24 cellular contexts compared by ENCODE assay signal in genomic region chr15:55387027-55387426, GRCh38. TPM values are rescaled to one million over a fixed set of nuclear protein-coding genes. Genes with fewer than 3 reads are reported as not detected.
A peak's percentile ranks its signal among the peaks of the same experiment; 100 is the strongest.
DNase-seq lines count a peak whose midpoint lies in the region; ATAC-seq and TF ChIP-seq lines count a peak whose summit lies in the region.
"Had no signal": no experiment of that assay in that cellular context is flagged by ENCODE, and none has a peak within 500 bp of the region (broad histone marks: within the 10 kb centered on the region; RNA-seq: fewer than 3 reads in every experiment).

No MANE protein-coding gene starts in this region.

- H3K9me3 ChIP-seq in CD4-positive, CD25-positive, alpha-beta regulatory T cell (ENCODE audit: control insufficient read depth in 2 of 2, low read length in 2 of 2), result no peaks in the 10 kb centered on the region
- H3K9me3 ChIP-seq in PC-3 (ENCODE audit: low read length) (no peaks in the 10 kb centered on the region), neutrophil (no peaks in the 10 kb centered on the region)

- POLR2A ChIA-PET in PC-3 (lab: Charles Lee; ENCODE audit: unreplicated experiment), result no interaction called here

- no TSS peak for BruUV-seq in PC-3 (replicated peaks; lab: Mats Ljungman, UMichigan)

- no peak overlapping the region for H3K9ac ChIP-seq in PC-3 (ENCODE audit: low read length)
- H3K9ac ChIP-seq: BLaER1 treated with 17β-estradiol and CSF1 and Interleukin-3, amounts not matched to agents 10 nM and 100 nM had no signal

- H3K27ac Mint-ChIP-seq in CD4-positive, CD25-positive, alpha-beta regulatory T cell, result peak overlapping the region in 2 of 3 donors; percentile 14 to 22
- H3K27ac Mint-ChIP-seq in chondrocyte (ENCODE audit: unreplicated experiment), result peak overlapping the region; percentile 53

- peaks cover 32% of the 10 kb centered on the region for H3K36me3 Mint-ChIP-seq in CD4-positive, CD25-positive, alpha-beta regulatory T cell
- H3K36me3 Mint-ChIP-seq in chondrocyte (ENCODE audit: low read depth), result peaks cover 27% of the 10 kb centered on the region

- H4K20me1 ChIP-seq in PC-3 (ENCODE audit: low read length), result no peaks in the 10 kb centered on the region

- no peak overlapping the region for H3K4me2 ChIP-seq in PC-3 (ENCODE audit: low read length)
- H3K4me2 ChIP-seq: BLaER1 treated with 17β-estradiol and CSF1 and Interleukin-3, amounts not matched to agents 10 nM and 100 nM had no signal

- peaks cover 12 to 16% (median 14%) of the 10 kb centered on the region in 4 donors for H3K4me1 Mint-ChIP-seq in CD4-positive, CD25-positive, alpha-beta regulatory T cell
- peaks cover 17% of the 10 kb centered on the region for H3K4me1 Mint-ChIP-seq in chondrocyte (ENCODE audit: low read depth)

- TF ChIP-seq CTCF in PC-3 (conservative IDR thresholded peaks at IDR 0.05; ENCODE audit: low read depth, low read length) (no peak), chondrocyte (IDR thresholded peaks at IDR 0.05) (no peak), neutrophil (IDR thresholded peaks at IDR 0.05) (no peak)

- no peak for DNase-seq in CD4-positive, CD25-positive, alpha-beta regulatory T cell
- peak; percentile 46 for DNase-seq in PC-3
- no peak for DNase-seq in chondrocyte (ENCODE audit: low spot score)
- DNase-seq in NCI-H82 (lab: John Stamatoyannopoulos, UW), result no peak
- DNase-seq: ACHN; Calu3; CD8-positive, alpha-beta memory T cell; DMS53; GDM1; Karpas-422; MM.1S; NCI-H1048; NCI-H1436; NCI-H187 treated with DMSO at 0.1 percent for 48 hours; NCI-H2107; NCI-H2227 treated with DMSO at 0.1 percent for 48 hours; NCI-H510A treated with DMSO at 0.1 percent for 48 hours; NCI-H748 treated with DMSO at 0.1 percent for 48 hours; NK-92 treated with Interleukin-12 subunit alpha and Interleukin-12 subunit beta, amount 100 ng/mL, for 24 hours had no signal

- H3K4me3 Mint-ChIP-seq in CD4-positive, CD25-positive, alpha-beta regulatory T cell, result no peak overlapping the region
- H3K4me3 Mint-ChIP-seq in chondrocyte (ENCODE audit: unreplicated experiment), result no peak overlapping the region
- H3K4me3 Mint-ChIP-seq: CD8-positive, alpha-beta memory T cell had no signal

- no peaks in the 10 kb centered on the region for H3K27me3 Mint-ChIP-seq in CD4-positive, CD25-positive, alpha-beta regulatory T cell
- no peaks in the 10 kb centered on the region for H3K27me3 Mint-ChIP-seq in chondrocyte (ENCODE audit: low read depth)
- H3K27me3 Mint-ChIP-seq: CD8-positive, alpha-beta memory T cell had no signal

- no peaks in the 10 kb centered on the region for H3K9me2 ChIP-seq in PC-3 (replicated peaks; ENCODE audit: low read length)

- no peaks in the 10 kb centered on the region for H3K4me1 ChIP-seq in CD4-positive, CD25-positive, alpha-beta regulatory T cell (ENCODE audit: control insufficient read depth, insufficient read depth, low read length, poor library complexity, severe bottlenecking)
- H3K4me1 ChIP-seq in PC-3 (ENCODE audit: insufficient read depth, low read length) (peaks cover 18% of the 10 kb centered on the region), neutrophil (ENCODE audit: control insufficient read depth in 1 of 2, insufficient read depth in 1 of 2, low read depth in 1 of 2, low read length in 1 of 2) (peaks cover 13 to 18% of the 10 kb centered on the region in 2 experiments)
- H3K4me1 ChIP-seq: BLaER1 treated with 17β-estradiol and CSF1 and Interleukin-3, amounts not matched to agents 10 nM and 100 nM had no signal

- intact Hi-C loops in PC-3 (cut with micrococcal nuclease), result no loop called here

- H3K9me3 Mint-ChIP-seq in CD4-positive, CD25-positive, alpha-beta regulatory T cell, result no peaks in the 10 kb centered on the region
- no peaks in the 10 kb centered on the region for H3K9me3 Mint-ChIP-seq in chondrocyte (ENCODE audit: low read depth)
- H3K9me3 Mint-ChIP-seq: CD8-positive, alpha-beta memory T cell had no signal

- H3F3A ChIP-seq in PC-3 (ENCODE audit: low read length, unreplicated experiment), result peaks cover 3% of the 10 kb centered on the region

- no peaks in the 10 kb centered on the region for H3K27me3 ChIP-seq in CD4-positive, CD25-positive, alpha-beta regulatory T cell (ENCODE audit: control insufficient read depth, insufficient read depth, low read length)
- H3K27me3 ChIP-seq in PC-3 (ENCODE audit: low read length) (no peaks in the 10 kb centered on the region), neutrophil (no peaks in the 10 kb centered on the region)
- H3K27me3 ChIP-seq: BLaER1 treated with 17β-estradiol and CSF1 and Interleukin-3, amounts not matched to agents 10 nM and 100 nM had no signal

- no peak for ATAC-seq in CD4-positive, CD25-positive, alpha-beta regulatory T cell (ENCODE audit: low read depth in 2 of 2)
- no peak for ATAC-seq in PC-3
- ATAC-seq in GM21526 (IDR thresholded peaks at IDR 0.05; ENCODE audit: low FRiP score, unreplicated experiment), result no peak
- no peak for ATAC-seq in GM21723 (IDR thresholded peaks at IDR 0.05; ENCODE audit: unreplicated experiment)
- ATAC-seq: Panc1 had no signal

- H3K79me2 ChIP-seq in PC-3 (ENCODE audit: low read length), result no peaks in the 10 kb centered on the region

- no peak overlapping the region for H3K27ac ChIP-seq in CD4-positive, CD25-positive, alpha-beta regulatory T cell (ENCODE audit: insufficient read depth, low read length, poor library complexity, severe bottlenecking)
- H3K27ac ChIP-seq in PC-3 (ENCODE audit: low read length), result no peak overlapping the region
- peak overlapping the region; percentile 53 for H3K27ac ChIP-seq in neutrophil
- H3K27ac ChIP-seq: BLaER1 treated with 17β-estradiol and CSF1 and Interleukin-3, amounts not matched to agents 10 nM and 100 nM had no signal

- H2AFZ ChIP-seq in PC-3 (ENCODE audit: low read length), result no peak overlapping the region

- CTCF ChIA-PET in PC-3 (lab: Charles Lee), result no interaction called here

- H3K36me3 ChIP-seq in CD4-positive, CD25-positive, alpha-beta regulatory T cell (ENCODE audit: control insufficient read depth, insufficient read depth, low read length), result peaks cover 28% of the 10 kb centered on the region
- H3K36me3 ChIP-seq in PC-3 (ENCODE audit: low read depth, low read length), result no peaks in the 10 kb centered on the region; the same call in 1 of the 2 replicates
- H3K36me3 ChIP-seq in neutrophil, result peaks cover 78% of the 10 kb centered on the region

- no peak overlapping the region for H3K4me3 ChIP-seq in CD4-positive, CD25-positive, alpha-beta regulatory T cell (ENCODE audit: low read depth, low read length)
- no peak overlapping the region for H3K4me3 ChIP-seq in PC-3 (ENCODE audit: low read length)
- no peak overlapping the region for H3K4me3 ChIP-seq in neutrophil (ENCODE audit: low read depth in 1 of 2, low read length in 1 of 2)
- H3K4me3 ChIP-seq: BLaER1 treated with 17β-estradiol and CSF1 and Interleukin-3, amounts not matched to agents 10 nM and 100 nM had no signal

RNA-seq across cellular contexts. Expression of gene CCPG1, which starts 21.1 kb away (rescaled TPM):
- 28.7 TPM for total RNA-seq in CD4-positive, CD25-positive, alpha-beta regulatory T cell
- polyA plus RNA-seq in CD4-positive, CD25-positive, alpha-beta regulatory T cell, result 10 to 100 TPM; 33.8 to 50.9 (median 39.3) TPM
- total RNA-seq in PC-3 (2014; rRNA removed) (7.5 and 7.8 TPM in 2 replicates), chondrocyte (218 to 305 TPM (median 220 TPM) in 3 replicates)

RNA-seq across cellular contexts. Expression of gene PIERCE2, which starts 21.3 kb away (rescaled TPM):
- not detected for total RNA-seq in CD4-positive, CD25-positive, alpha-beta regulatory T cell
- polyA plus RNA-seq in CD4-positive, CD25-positive, alpha-beta regulatory T cell, result under 1 TPM in 2 of 4 donors, not detected in 2; 0.76 to 0.89 TPM
- total RNA-seq in PC-3 (2014; rRNA removed), result 0.63 and 3.1 TPM in 2 replicates
- total RNA-seq in chondrocyte, result 2.7 to 3.8 TPM (median 3.1 TPM) in 3 replicates
- polyA plus RNA-seq: CD8-positive, alpha-beta memory T cell had no signal
